In genomic region chr7:97187067-97187466, GRCh38 we compare ENCODE assay signal across 14 cellular contexts.
DNase-seq lines count a peak whose midpoint lies in the region; ATAC-seq and TF ChIP-seq lines count a peak whose summit lies in the region.
"Had no signal": no experiment of that assay in that cellular context is flagged by ENCODE, and none has a peak within 500 bp of the region (broad histone marks: within the 10 kb centered on the region; RNA-seq: fewer than 3 reads in every experiment).

No MANE protein-coding gene starts in this region.

- H3K4me3 ChIP-seq in AG09309 (ENCODE audit: control insufficient read depth, low read depth, low read length) (no peak overlapping the region), SK-N-SH (ENCODE audit: low read depth in 2 of 2, low read length in 1 of 2) (no peak overlapping the region), foreskin fibroblast (ENCODE audit: low read depth in 1 of 2, low read length in 2 of 2) (no peak overlapping the region)
- H3K4me3 ChIP-seq: body of pancreas, stomach had no signal

- 83% methylated on average over 1 of the region's 1 CpG for WGBS in SK-N-SH (ENCODE audit: low lambda C conversion rate)

- H3K36me3 ChIP-seq in SK-N-SH (replicated peaks in 1 of 2; ENCODE audit: control insufficient read depth in 1 of 2, insufficient read depth in 2 of 2, low read length in 1 of 2): peaks cover 0 to 2% of the 10 kb centered on the region in 2 experiments

- H3K27me3 ChIP-seq in SK-N-SH (ENCODE audit: insufficient read depth): no peaks in the 10 kb centered on the region
- H3K27me3 ChIP-seq: body of pancreas, stomach had no signal

- CTCF ChIA-PET in SK-N-SH (lab: Yijun Ruan, JAX): interaction anchor here (1.0 to 1.1 kb wide), 3 partner anchors 8 to 83 kb away, joined by 3 read pairs; no protein-coding TSS in a partner anchor

- no peak overlapping the region for H3K27ac ChIP-seq in SK-N-SH (ENCODE audit: low read depth in 2 of 2, low read length in 1 of 2)
- H3K27ac ChIP-seq: body of pancreas, stomach had no signal

- H3K4me2 ChIP-seq in SK-N-SH: no peak overlapping the region

- H4K20me1 ChIP-seq in SK-N-SH (ENCODE audit: insufficient read depth): no peaks in the 10 kb centered on the region

- TF ChIP-seq CTCF in AG09309 (IDR thresholded peaks at IDR 0.05; ENCODE audit: control insufficient read depth, insufficient read depth, low read depth, low read length, missing control alignments): no peak
- no peak for TF ChIP-seq CTCF in SK-N-SH (IDR thresholded peaks at IDR 0.05)
- TF ChIP-seq CTCF in foreskin fibroblast (IDR thresholded peaks at IDR 0.05; ENCODE audit: low read depth, low read length): no peak
- TF ChIP-seq CTCF in GM20000 (IDR thresholded peaks at IDR 0.05; ENCODE audit: extremely low read depth, missing control alignments): no peak

- DNase-seq in AG09309 (ENCODE audit: low read depth) (peak; percentile 11), HCEC 1CT (peak; percentile 68), SK-N-SH (no peak), foreskin fibroblast (peak; percentile 24 to 47), GM20000 (ENCODE audit: low spot score) (no peak), DMS114 treated with DMSO at 0.1 percent for 48 hours (lab: John Stamatoyannopoulos, UW; ENCODE audit: unreplicated experiment) (no peak)
- no peak for DNase-seq in stimulated activated CD8-positive, alpha-beta memory T cell treated with anti-CD3 and anti-CD28 coated beads, Interleukin-4, amount 100 ng/mL, for 48 hours
- DNase-seq: activated CD4-positive, alpha-beta T cell treated with anti-CD3 and anti-CD28 coated beads for 1 hour; NCI-H1694 treated with DMSO at 0.1 percent for 48 hours; retina; stomach; SW 1271 had no signal

- H3K4me1 ChIP-seq in SK-N-SH (ENCODE audit: control insufficient read depth in 1 of 2, insufficient read depth in 2 of 2, low read depth in 1 of 2, low read length in 1 of 2): no peaks in the 10 kb centered on the region
- H3K4me1 ChIP-seq: body of pancreas, stomach had no signal

- H3F3A ChIP-seq in SK-N-SH (replicated peaks; ENCODE audit: insufficient read depth): no peaks in the 10 kb centered on the region

- no peak for TF ChIP-seq RAD21 in SK-N-SH (IDR thresholded peaks at IDR 0.05; ENCODE audit: low read length)

- H3K9me3 ChIP-seq in SK-N-SH: no peaks in the 10 kb centered on the region
- H3K9me3 ChIP-seq: body of pancreas, stomach had no signal

- H3K9me2 ChIP-seq in SK-N-SH: no peaks in the 10 kb centered on the region

- H2AFZ ChIP-seq in SK-N-SH (ENCODE audit: low read depth): no peak overlapping the region

- no peak for ATAC-seq in HG03520 (IDR thresholded peaks at IDR 0.05; ENCODE audit: unreplicated experiment)
- ATAC-seq: body of pancreas had no signal

- no peak overlapping the region for H3K9ac ChIP-seq in SK-N-SH

- no peaks in the 10 kb centered on the region for H3K79me2 ChIP-seq in SK-N-SH (ENCODE audit: insufficient read depth)

- no peak for TF ChIP-seq EP300 in SK-N-SH (IDR thresholded peaks at IDR 0.05; ENCODE audit: borderline replicate concordance in 1 of 2, low read depth in 1 of 2, low read length in 1 of 2)

- POLR2A ChIA-PET in SK-N-SH (lab: Yijun Ruan, JAX): no interaction called here

TF ChIP-seq in SK-N-SH, 30 proteins besides CTCF, POLR2A, EP300 and RAD21:
- TF ChIP-seq, protein P1, sequence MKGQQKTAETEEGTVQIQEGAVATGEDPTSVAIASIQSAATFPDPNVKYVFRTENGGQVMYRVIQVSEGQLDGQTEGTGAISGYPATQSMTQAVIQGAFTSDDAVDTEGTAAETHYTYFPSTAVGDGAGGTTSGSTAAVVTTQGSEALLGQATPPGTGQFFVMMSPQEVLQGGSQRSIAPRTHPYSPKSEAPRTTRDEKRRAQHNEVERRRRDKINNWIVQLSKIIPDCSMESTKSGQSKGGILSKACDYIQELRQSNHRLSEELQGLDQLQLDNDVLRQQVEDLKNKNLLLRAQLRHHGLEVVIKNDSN (IDR thresholded peaks at IDR 0.05; ENCODE audit: borderline replicate concordance, low read depth): no peak
- TF ChIP-seq FOSL2 (IDR thresholded peaks at IDR 0.05; ENCODE audit: borderline replicate concordance, low read depth): peak; percentile 17; the same call in 1 of the 2 replicates
- TF ChIP-seq GATA2 (CRISPR knock-in tag; IDR thresholded peaks at IDR 0.05): no peak
- TF ChIP-seq, protein P2, sequence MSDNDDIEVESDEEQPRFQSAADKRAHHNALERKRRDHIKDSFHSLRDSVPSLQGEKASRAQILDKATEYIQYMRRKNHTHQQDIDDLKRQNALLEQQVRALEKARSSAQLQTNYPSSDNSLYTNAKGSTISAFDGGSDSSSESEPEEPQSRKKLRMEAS (IDR thresholded peaks at IDR 0.05; ENCODE audit: low read depth): 0 out of 2 replicates have a peak, but pooled peaks have one; percentile 17

Comparison
In these comparisons a context has a peak if more than half of its experiments do, and no peak if none do; other contexts are left out.
1. DNase-seq: peak in AG09309 (single experiment), HCEC 1CT (single experiment) and foreskin fibroblast (2 of 2); none in SK-N-SH (single experiment), GM20000 (single experiment), stimulated activated CD8-positive, alpha-beta memory T cell treated with anti-CD3 and anti-CD28 coated beads, Interleukin-4, amount 100 ng/mL, for 48 hours (single experiment) and DMS114 treated with DMSO at 0.1 percent for 48 hours (single experiment).